ENCODE assay signal across 8 cellular contexts in the genomic region with DNA sequence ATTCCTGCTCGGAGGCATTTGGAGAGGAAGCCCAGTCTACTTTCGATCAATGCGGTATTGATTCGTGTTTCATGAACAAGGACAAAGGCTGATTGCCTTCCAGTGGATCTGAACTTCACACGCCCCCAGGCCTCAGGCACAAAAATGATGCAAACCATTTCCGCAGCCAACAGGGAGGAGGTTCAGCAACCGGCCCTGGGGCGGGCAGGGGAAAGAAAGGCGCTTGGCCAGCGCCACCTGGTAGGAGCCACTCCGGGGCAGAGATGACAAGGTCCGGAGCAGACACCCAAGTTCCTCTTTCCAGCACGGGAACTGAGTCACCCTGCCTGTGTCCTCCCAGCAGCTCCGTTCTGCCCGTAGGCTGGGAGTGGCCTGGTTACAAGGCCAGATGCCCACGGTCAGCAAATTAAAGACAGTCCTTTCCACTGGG.
DNase-seq lines count a peak whose midpoint lies in the region; ATAC-seq lines count a peak whose summit lies in the region.

No MANE protein-coding gene starts in this region.

- ATAC-seq in GM18502 (IDR thresholded peaks at IDR 0.05; ENCODE audit: poor library complexity, unreplicated experiment) (no peak), HG03565 (IDR thresholded peaks at IDR 0.05; ENCODE audit: unreplicated experiment) (no peak)

- peak; percentile 96 for DNase-seq in CD1c-positive myeloid dendritic cell (ENCODE audit: extremely low spot score)
- DNase-seq in LHCN-M2 (ENCODE audit: low read depth), result peak; percentile 46
- peak in 32 of 61 donors; percentile 10 to 82 (median 38) for DNase-seq in caudate nucleus (lab: John Stamatoyannopoulos, UW)
- DNase-seq in lung microvascular endothelial cell (ENCODE audit: low read depth in 2 of 2), result peak; percentile 96 to 97
- no peak for DNase-seq in activated naive CD4-positive, alpha-beta T cell (lab: John Stamatoyannopoulos, UW)
- DNase-seq in NAMALWA (ENCODE audit: low spot score), result no peak

- H3K27ac ChIP-seq in caudate nucleus (ENCODE audit: low read depth, low read length), result peak overlapping the region; percentile 86

Comparison
In these comparisons a context has a peak if more than half of its experiments do, and no peak if none do; other contexts are left out.
1. DNase-seq: peak in CD1c-positive myeloid dendritic cell (single experiment), LHCN-M2 (single experiment), caudate nucleus (32 of 61) and lung microvascular endothelial cell (2 of 2); none in activated naive CD4-positive, alpha-beta T cell (0 of 4) and NAMALWA (single experiment).